11 cellular contexts compared by ENCODE assay signal in the genomic region with DNA sequence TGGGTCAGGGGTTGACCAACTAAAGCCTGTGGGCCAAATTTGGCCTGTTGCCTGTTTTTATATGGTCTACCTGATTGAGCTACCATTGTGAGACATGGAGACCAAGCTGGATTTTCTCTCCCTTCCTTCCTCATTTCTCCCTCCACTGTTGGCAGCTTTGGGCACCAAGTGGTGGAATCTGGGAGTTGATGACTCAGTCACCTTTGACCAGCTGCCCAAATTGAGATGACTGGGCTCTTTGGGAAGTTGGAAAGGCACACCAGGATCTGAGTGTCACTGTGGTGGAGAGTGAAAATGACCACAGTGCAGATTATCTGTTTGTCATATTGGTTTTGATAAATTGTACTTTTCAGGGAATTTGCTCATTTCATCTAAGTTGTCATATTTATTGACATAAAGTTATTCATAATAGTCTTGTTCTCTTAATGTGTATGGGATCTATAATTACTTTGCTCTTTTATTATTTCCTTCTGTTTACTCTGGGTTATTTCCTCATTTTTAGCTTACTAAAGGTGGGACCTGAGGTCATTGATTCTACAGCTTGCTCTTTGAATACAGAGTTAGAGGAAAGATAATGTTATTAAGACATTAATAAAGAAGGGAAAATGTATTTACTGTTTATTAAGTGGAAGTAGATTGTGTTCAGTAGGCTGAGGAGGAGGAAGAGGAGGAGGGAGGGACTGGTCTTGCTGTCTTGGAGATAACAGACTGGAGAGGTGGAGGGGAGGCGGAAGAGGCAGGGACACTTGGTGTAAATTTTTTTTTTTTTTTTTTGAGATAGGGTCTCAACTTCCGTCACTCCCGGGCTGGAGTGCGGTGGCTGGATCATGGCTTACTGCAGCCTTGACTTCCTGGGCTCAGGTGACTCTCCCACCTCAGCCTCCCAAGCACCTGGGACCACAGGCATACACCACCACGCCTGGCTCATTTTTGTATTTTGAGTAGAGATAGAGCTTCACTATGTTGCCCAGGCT. TPM values are rescaled to one million over a fixed set of nuclear protein-coding genes. Genes with fewer than 3 reads are reported as not detected.
A peak's percentile ranks its signal among the peaks of the same experiment; 100 is the strongest.
DNase-seq lines count a peak whose midpoint lies in the region; ATAC-seq and TF ChIP-seq lines count a peak whose summit lies in the region.
"Had no signal": no experiment of that assay in that cellular context is flagged by ENCODE, and none has a peak within 500 bp of the region (broad histone marks: within the 10 kb centered on the region; RNA-seq: fewer than 3 reads in every experiment).

No MANE protein-coding gene starts in this region.

- H3K4me3 Mint-ChIP-seq in activated T-helper 2 cell treated with anti-CD3 and anti-CD28 coated beads, Interferon-gamma antibody, Interleukin-2, Interleukin-4, amounts not matched to agents 10 μg/mL and 5 μg/mL and 100 μg/mL, durations not matched to agents 14 hours and 24 hours and 36 hours (ENCODE audit: low read depth) = no peak overlapping the region
- H3K4me3 Mint-ChIP-seq in immature natural killer cell = peak overlapping the region in 1 of 5 donors; percentile 18
- no peak overlapping the region for H3K4me3 Mint-ChIP-seq in activated T-helper 1 cell treated with anti-CD3 and anti-CD28 coated beads, Interleukin-12 subunit alpha, Interleukin-12 subunit beta, Interleukin-2, Interleukin-4 antibody, amounts not matched to agents 30 ng/mL and 10 ng/mL and 1 ng/mL, durations not matched to agents 14 hours and 24 hours and 36 hours
- H3K4me3 Mint-ChIP-seq: brain had no signal

- no peaks in the 10 kb centered on the region for H3K9me3 Mint-ChIP-seq in activated T-helper 2 cell treated with anti-CD3 and anti-CD28 coated beads, Interferon-gamma antibody, Interleukin-2, Interleukin-4, amounts not matched to agents 10 μg/mL and 5 μg/mL and 100 μg/mL, durations not matched to agents 14 hours and 24 hours and 36 hours
- H3K9me3 Mint-ChIP-seq in immature natural killer cell = no peaks in the 10 kb centered on the region
- H3K9me3 Mint-ChIP-seq in activated T-helper 1 cell treated with anti-CD3 and anti-CD28 coated beads, Interleukin-12 subunit alpha, Interleukin-12 subunit beta, Interleukin-2, Interleukin-4 antibody, amounts not matched to agents 30 ng/mL and 10 ng/mL and 1 ng/mL, durations not matched to agents 14 hours and 24 hours and 36 hours = no peaks in the 10 kb centered on the region

- H3K27ac Mint-ChIP-seq in activated T-helper 2 cell treated with anti-CD3 and anti-CD28 coated beads, Interferon-gamma antibody, Interleukin-2, Interleukin-4, amounts not matched to agents 10 μg/mL and 5 μg/mL and 100 μg/mL, durations not matched to agents 14 hours and 24 hours and 36 hours = no peak overlapping the region
- H3K27ac Mint-ChIP-seq in immature natural killer cell = peak overlapping the region in 1 of 6 donors; percentile 31
- H3K27ac Mint-ChIP-seq in activated T-helper 1 cell treated with anti-CD3 and anti-CD28 coated beads, Interleukin-12 subunit alpha, Interleukin-12 subunit beta, Interleukin-2, Interleukin-4 antibody, amounts not matched to agents 30 ng/mL and 10 ng/mL and 1 ng/mL, durations not matched to agents 14 hours and 24 hours and 36 hours = no peak overlapping the region

- ATAC-seq in sciatic nerve = peak; percentile 55

- no peaks in the 10 kb centered on the region for H3K9me3 ChIP-seq in SJCRH30 (replicated peaks)

- H3K27me3 Mint-ChIP-seq in activated T-helper 2 cell treated with anti-CD3 and anti-CD28 coated beads, Interferon-gamma antibody, Interleukin-2, Interleukin-4, amounts not matched to agents 10 μg/mL and 5 μg/mL and 100 μg/mL, durations not matched to agents 14 hours and 24 hours and 36 hours (ENCODE audit: low read depth) = no peaks in the 10 kb centered on the region
- H3K27me3 Mint-ChIP-seq in immature natural killer cell (ENCODE audit: low read depth in 3 of 3) = no peaks in the 10 kb centered on the region
- H3K27me3 Mint-ChIP-seq in activated T-helper 1 cell treated with anti-CD3 and anti-CD28 coated beads, Interleukin-12 subunit alpha, Interleukin-12 subunit beta, Interleukin-2, Interleukin-4 antibody, amounts not matched to agents 30 ng/mL and 10 ng/mL and 1 ng/mL, durations not matched to agents 14 hours and 24 hours and 36 hours (ENCODE audit: insufficient read depth) = no peaks in the 10 kb centered on the region
- H3K27me3 Mint-ChIP-seq: brain had no signal

- peaks cover 3% of the 10 kb centered on the region; the same call in 1 of the 2 replicates for H3K36me3 ChIP-seq in SJCRH30

- H3K4me1 Mint-ChIP-seq in activated T-helper 2 cell treated with anti-CD3 and anti-CD28 coated beads, Interferon-gamma antibody, Interleukin-2, Interleukin-4, amounts not matched to agents 10 μg/mL and 5 μg/mL and 100 μg/mL, durations not matched to agents 14 hours and 24 hours and 36 hours (ENCODE audit: low read depth) = peaks cover 31% of the 10 kb centered on the region
- peaks cover 67 to 87% of the 10 kb centered on the region in 2 donors for H3K4me1 Mint-ChIP-seq in immature natural killer cell
- H3K4me1 Mint-ChIP-seq in activated T-helper 1 cell treated with anti-CD3 and anti-CD28 coated beads, Interleukin-12 subunit alpha, Interleukin-12 subunit beta, Interleukin-2, Interleukin-4 antibody, amounts not matched to agents 30 ng/mL and 10 ng/mL and 1 ng/mL, durations not matched to agents 14 hours and 24 hours and 36 hours (ENCODE audit: low read depth) = peaks cover 45% of the 10 kb centered on the region

- H3K27ac ChIP-seq in SJCRH30 = no peak overlapping the region
- H3K27ac ChIP-seq: HL-60, SK-N-MC had no signal

- H3K27me3 ChIP-seq in SJCRH30 = no peaks in the 10 kb centered on the region

- H3K4me1 ChIP-seq in SJCRH30 = no peaks in the 10 kb centered on the region

- H3K36me3 Mint-ChIP-seq in activated T-helper 2 cell treated with anti-CD3 and anti-CD28 coated beads, Interferon-gamma antibody, Interleukin-2, Interleukin-4, amounts not matched to agents 10 μg/mL and 5 μg/mL and 100 μg/mL, durations not matched to agents 14 hours and 24 hours and 36 hours (ENCODE audit: low read depth) = peaks cover 31% of the 10 kb centered on the region
- peaks cover 0 to 2% (median 0%) of the 10 kb centered on the region in 3 donors for H3K36me3 Mint-ChIP-seq in immature natural killer cell
- H3K36me3 Mint-ChIP-seq in activated T-helper 1 cell treated with anti-CD3 and anti-CD28 coated beads, Interleukin-12 subunit alpha, Interleukin-12 subunit beta, Interleukin-2, Interleukin-4 antibody, amounts not matched to agents 30 ng/mL and 10 ng/mL and 1 ng/mL, durations not matched to agents 14 hours and 24 hours and 36 hours (ENCODE audit: low read depth) = peaks cover 15% of the 10 kb centered on the region

- H3K4me3 ChIP-seq in SJCRH30 (no peak overlapping the region), fibroblast of mammary gland (ENCODE audit: control insufficient read depth, low read depth, low read length) (no peak overlapping the region)
- H3K4me3 ChIP-seq: SK-N-MC had no signal

- DNase-seq in GM04503 (ENCODE audit: low read depth) (peak; percentile 57), SJCRH30 (peak; percentile 25 to 50), fibroblast of mammary gland (ENCODE audit: low read depth) (peak; percentile 84), sciatic nerve (ENCODE audit: low spot score) (no peak), immature natural killer cell (no peak), NCI-H345 treated with DMSO at 0.1 percent for 48 hours (lab: John Stamatoyannopoulos, UW; ENCODE audit: unreplicated experiment) (no peak)
- DNase-seq in activated T-helper 2 cell treated with anti-CD3 and anti-CD28 coated beads, Interferon-gamma antibody, Interleukin-2, Interleukin-4, amounts not matched to agents 10 μg/mL and 5 μg/mL and 100 μg/mL, durations not matched to agents 14 hours and 24 hours and 36 hours (ENCODE audit: low spot score) = no peak
- no peak for DNase-seq in activated T-helper 1 cell treated with anti-CD3 and anti-CD28 coated beads, Interleukin-12 subunit alpha, Interleukin-12 subunit beta, Interleukin-2, Interleukin-4 antibody, amounts not matched to agents 30 ng/mL and 10 ng/mL and 1 ng/mL, durations not matched to agents 14 hours and 24 hours and 36 hours (ENCODE audit: low spot score)

- intact Hi-C loops in sciatic nerve (cut with DNase I) = no loop called here
- intact Hi-C loops in activated T-helper 2 cell treated with anti-CD3 and anti-CD28 coated beads, Interferon-gamma antibody, Interleukin-2, Interleukin-4, amounts not matched to agents 10 μg/mL and 5 μg/mL and 100 μg/mL, durations not matched to agents 14 hours and 24 hours and 36 hours (cut with micrococcal nuclease) = no loop called here
- intact Hi-C loops in activated T-helper 1 cell treated with anti-CD3 and anti-CD28 coated beads, Interleukin-12 subunit alpha, Interleukin-12 subunit beta, Interleukin-2, Interleukin-4 antibody, amounts not matched to agents 30 ng/mL and 10 ng/mL and 1 ng/mL, durations not matched to agents 14 hours and 24 hours and 36 hours (cut with micrococcal nuclease) = loop anchor here (2.0 kb wide), 1 partner anchor 13 kb away; no protein-coding TSS in a partner anchor

- TF ChIP-seq CTCF in fibroblast of mammary gland (conservative IDR thresholded peaks at IDR 0.05; ENCODE audit: control insufficient read depth, insufficient read depth, low read depth, low read length) = no peak

RNA-seq across cellular contexts. Expression of a gene that starts 31.8 kb away (rescaled TPM):
- 76.0 and 89.9 TPM in 2 replicates for total RNA-seq in SJCRH30 (2014; rRNA removed; shearing (Covaris generic))
- total RNA-seq in sciatic nerve = 85.6 TPM
- 137 and 139 TPM in 2 replicates for total RNA-seq in activated T-helper 2 cell treated with anti-CD3 and anti-CD28 coated beads, Interferon-gamma antibody, Interleukin-2, Interleukin-4, amounts not matched to agents 10 μg/mL and 5 μg/mL and 100 μg/mL, durations not matched to agents 14 hours and 24 hours and 36 hours
- polyA plus RNA-seq in immature natural killer cell = 10 to 100 TPM; 11.3 to 14.2 (median 12.8) TPM
- total RNA-seq in activated T-helper 1 cell treated with anti-CD3 and anti-CD28 coated beads, Interleukin-12 subunit alpha, Interleukin-12 subunit beta, Interleukin-2, Interleukin-4 antibody, amounts not matched to agents 30 ng/mL and 10 ng/mL and 1 ng/mL, durations not matched to agents 14 hours and 24 hours and 36 hours = 239 and 252 TPM in 2 replicates

Comparison
In these comparisons a context has a peak if more than half of its experiments do, and no peak if none do; other contexts are left out.
1. DNase-seq: peak in GM04503 (single experiment), SJCRH30 (2 of 2) and fibroblast of mammary gland (single experiment); none in sciatic nerve (single experiment), activated T-helper 2 cell treated with anti-CD3 and anti-CD28 coated beads, Interferon-gamma antibody, Interleukin-2, Interleukin-4, amounts not matched to agents 10 μg/mL and 5 μg/mL and 100 μg/mL, durations not matched to agents 14 hours and 24 hours and 36 hours (single experiment), immature natural killer cell (0 of 3), NCI-H345 treated with DMSO at 0.1 percent for 48 hours (single experiment) and activated T-helper 1 cell treated with anti-CD3 and anti-CD28 coated beads, Interleukin-12 subunit alpha, Interleukin-12 subunit beta, Interleukin-2, Interleukin-4 antibody, amounts not matched to agents 30 ng/mL and 10 ng/mL and 1 ng/mL, durations not matched to agents 14 hours and 24 hours and 36 hours (single experiment).